Comparison of ENCODE assay signal across 2 cellular contexts in genomic region chr1:239896569-239896968, GRCh38.
A peak's percentile ranks its signal among the peaks of the same experiment; 100 is the strongest.
TF ChIP-seq lines count a peak whose summit lies in the region.

No MANE protein-coding gene starts in this region.

TF ChIP-seq in SK-N-SH, 30 proteins besides CTCF, POLR2A, EP300 and RAD21 (continued from another document and continues in another):
- no peak for TF ChIP-seq ZBTB33 (IDR thresholded peaks at IDR 0.05; ENCODE audit: borderline replicate concordance, low read depth)
- TF ChIP-seq ELF1 (IDR thresholded peaks at IDR 0.05): no peak
- TF ChIP-seq NRF1 (IDR thresholded peaks at IDR 0.05; ENCODE audit: low read depth, low read length): no peak
- no peak for TF ChIP-seq YY1 (IDR thresholded peaks at IDR 0.05; ENCODE audit: low read depth)
- no peak for TF ChIP-seq FOXM1 (IDR thresholded peaks at IDR 0.05; ENCODE audit: low read depth)
- TF ChIP-seq NFIC (IDR thresholded peaks at IDR 0.05; ENCODE audit: borderline replicate concordance): no peak
- TF ChIP-seq EZH2phosphoT487 (IDR thresholded peaks at IDR 0.05; ENCODE audit: borderline replicate concordance, low read depth): no peak
- no peak for TF ChIP-seq JUND (IDR thresholded peaks at IDR 0.05)
- TF ChIP-seq GATA2 (CRISPR knock-in tag; IDR thresholded peaks at IDR 0.05): peak; percentile 95
- TF ChIP-seq MAX (IDR thresholded peaks at IDR 0.05; ENCODE audit: low read depth): no peak
- TF ChIP-seq USF1 (IDR thresholded peaks at IDR 0.05; ENCODE audit: borderline replicate concordance, low read depth): no peak
- no peak for TF ChIP-seq RFX5 (IDR thresholded peaks at IDR 0.05; ENCODE audit: low read length)
- TF ChIP-seq SMC3 (IDR thresholded peaks at IDR 0.05; ENCODE audit: low read depth, low read length): no peak
- no peak for TF ChIP-seq SIN3A (IDR thresholded peaks at IDR 0.05; ENCODE audit: borderline replicate concordance, low read depth, low read length)
- no peak for TF ChIP-seq IRF3 (IDR thresholded peaks at IDR 0.05; ENCODE audit: low read depth, low read length)
- TF ChIP-seq PBX3 (IDR thresholded peaks at IDR 0.05): no peak
- TF ChIP-seq FOXJ3 (CRISPR knock-in tag; IDR thresholded peaks at IDR 0.05): peak; percentile 89; the same call in 1 of the 2 replicates
- TF ChIP-seq MEF2A (IDR thresholded peaks at IDR 0.05; ENCODE audit: borderline replicate concordance, low read depth): no peak
- no peak for TF ChIP-seq GABPA (IDR thresholded peaks at IDR 0.05; ENCODE audit: low read depth)
- no peak for TF ChIP-seq USF2 (IDR thresholded peaks at IDR 0.05; ENCODE audit: borderline replicate concordance, low read depth, low read length)
- no peak for TF ChIP-seq TCF12 (IDR thresholded peaks at IDR 0.05)
- no peak for TF ChIP-seq POLR2AphosphoS5 (IDR thresholded peaks at IDR 0.05; ENCODE audit: low read depth, low read length)
- TF ChIP-seq CHD2 (IDR thresholded peaks at IDR 0.05; ENCODE audit: low read length, partially characterized antibody): peak; percentile 43
- TF ChIP-seq TAF1 (IDR thresholded peaks at IDR 0.05; ENCODE audit: borderline replicate concordance, low read depth, low read length): no peak
- no peak for TF ChIP-seq TEAD4 (IDR thresholded peaks at IDR 0.05; ENCODE audit: borderline replicate concordance, insufficient read depth)
- no peak for TF ChIP-seq MXI1 (IDR thresholded peaks at IDR 0.05; ENCODE audit: low read depth, low read length)
- no peak for TF ChIP-seq RXRA (IDR thresholded peaks at IDR 0.05; ENCODE audit: borderline replicate concordance, low read depth)

TF ChIP-seq in SK-N-SH treated with all-trans-retinoic acid at 6 μM for 48 hours, 23 proteins besides CTCF, POLR2A, EP300 and RAD21 (continued from another document):
- TF ChIP-seq TSHZ2 (CRISPR knock-in tag; IDR thresholded peaks at IDR 0.05): no peak
- no peak for TF ChIP-seq GLIS3 (CRISPR knock-in tag; IDR thresholded peaks at IDR 0.05)
- no peak for TF ChIP-seq CSRNP3 (CRISPR knock-in tag; IDR thresholded peaks at IDR 0.05)
- no peak for TF ChIP-seq BACH2 (CRISPR knock-in tag; IDR thresholded peaks at IDR 0.05; ENCODE audit: borderline replicate concordance)
- TF ChIP-seq TOX (CRISPR knock-in tag; IDR thresholded peaks at IDR 0.05; ENCODE audit: borderline replicate concordance): no peak
- TF ChIP-seq PPARA (CRISPR knock-in tag; IDR thresholded peaks at IDR 0.05; ENCODE audit: borderline replicate concordance): no peak
- TF ChIP-seq ZC3H10 (CRISPR knock-in tag; IDR thresholded peaks at IDR 0.05): no peak
- no peak for TF ChIP-seq ZNF8 (CRISPR knock-in tag; IDR thresholded peaks at IDR 0.05)
- TF ChIP-seq ZFP30 (CRISPR knock-in tag; IDR thresholded peaks at IDR 0.05): no peak
- TF ChIP-seq RARB (CRISPR knock-in tag; IDR thresholded peaks at IDR 0.05): no peak
TF ChIP-seq in SK-N-SH treated with all-trans-retinoic acid at 6 μM for 48 hours: peak in this region for 0.
